8 cellular contexts compared by ENCODE assay signal in the genomic region with DNA sequence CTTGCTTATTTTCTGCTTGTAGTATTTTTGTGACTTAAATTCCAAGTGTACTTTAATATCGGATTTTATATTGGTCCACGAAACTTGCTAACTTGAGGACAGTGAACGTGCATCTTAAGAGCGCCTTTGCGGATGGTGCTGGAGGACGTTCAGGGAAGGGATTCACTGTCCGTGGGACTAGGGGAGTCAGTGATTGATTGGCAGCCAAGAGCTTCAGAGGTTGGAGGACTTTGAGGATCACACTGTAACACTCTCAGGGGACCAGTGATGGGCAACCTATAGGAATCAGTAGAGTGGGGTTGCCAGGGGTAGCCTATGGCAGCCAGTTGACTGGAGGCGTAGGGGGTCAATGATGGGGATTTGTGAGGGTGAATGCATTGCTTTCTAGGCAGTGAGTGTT. TPM values are rescaled to one million over a fixed set of nuclear protein-coding genes. Genes with fewer than 3 reads are reported as not detected.
DNase-seq lines count a peak whose midpoint lies in the region; ATAC-seq and TF ChIP-seq lines count a peak whose summit lies in the region.

No MANE protein-coding gene starts in this region.

- H3K4me1 ChIP-seq in Karpas-422 (ENCODE audit: low read length) = peaks cover 22% of the 10 kb centered on the region

- peak overlapping the region in 5 of 6 donors; percentile 56 to 96 (median 82) for H3K27ac Mint-ChIP-seq in naive B cell

- H3K9me3 Mint-ChIP-seq in naive B cell = no peaks in the 10 kb centered on the region

- no peaks in the 10 kb centered on the region for H3K27me3 Mint-ChIP-seq in naive B cell

- H3K4me3 Mint-ChIP-seq in naive B cell = peak overlapping the region; percentile 96 to 100 (median 98)

- CTCF ChIA-PET in BJ (lab: Yijun Ruan, JAX) = no interaction called here

- peak overlapping the region; percentile 97 for H3K4me2 ChIP-seq in Karpas-422 (ENCODE audit: low read depth, low read length, poor library complexity, severe bottlenecking)

- H3K4me1 Mint-ChIP-seq in naive B cell = peaks cover 21 to 40% (median 37%) of the 10 kb centered on the region in 3 donors

- H3K9me2 ChIP-seq in Karpas-422 (replicated peaks; ENCODE audit: insufficient read depth, low read length) = peaks cover 4% of the 10 kb centered on the region; the same call in 1 of the 2 replicates

- H3K4me3 ChIP-seq in BJ (ENCODE audit: low read depth, low read length) = peak overlapping the region; percentile 69
- peak overlapping the region; percentile 93 for H3K4me3 ChIP-seq in Karpas-422 (ENCODE audit: low read length)

- peaks cover 47% of the 10 kb centered on the region for H3K79me2 ChIP-seq in Karpas-422 (ENCODE audit: low read length)

- peak overlapping the region; percentile 80 for H3K9ac ChIP-seq in Karpas-422 (ENCODE audit: low read length)

- DNase-seq in BJ (ENCODE audit: low read depth) = no peak
- DNase-seq in Karpas-422 = peak; percentile 60
- DNase-seq in dermis blood vessel endothelial cell = peak; percentile 26
- DNase-seq in naive B cell = no peak
- DNase-seq in middle frontal gyrus (ENCODE audit: extremely low spot score, low spot score) = no peak
- no peak for DNase-seq in stimulated activated CD4-positive, alpha-beta T cell treated with anti-CD3 and anti-CD28 coated beads, Interleukin-4, amount 100 ng/mL, for 24 hours
- no peak for DNase-seq in ureter (ENCODE audit: low spot score)

- no peaks in the 10 kb centered on the region for H4K20me1 ChIP-seq in Karpas-422 (ENCODE audit: insufficient read depth, low read depth, low read length)

- H3K27ac ChIP-seq in Karpas-422 (ENCODE audit: low read length) = no peak overlapping the region

- no peak for TF ChIP-seq CTCF in BJ (IDR thresholded peaks at IDR 0.05; ENCODE audit: insufficient read depth, low read depth, low read length)

- ATAC-seq in naive B cell (ENCODE audit: low read depth in 2 of 2) (no peak), HG02981 (IDR thresholded peaks at IDR 0.05; ENCODE audit: unreplicated experiment) (no peak)

- H3K36me3 Mint-ChIP-seq in naive B cell = peaks cover 5 to 7% of the 10 kb centered on the region in 2 donors

- H3K27me3 ChIP-seq in BJ (ENCODE audit: control insufficient read depth, insufficient read depth, low read length) = no peaks in the 10 kb centered on the region
- no peaks in the 10 kb centered on the region for H3K27me3 ChIP-seq in Karpas-422 (ENCODE audit: low read length)

- peaks cover 8% of the 10 kb centered on the region for H3K36me3 ChIP-seq in BJ (ENCODE audit: control insufficient read depth, insufficient read depth, low read length)
- peaks cover 31% of the 10 kb centered on the region for H3K36me3 ChIP-seq in Karpas-422 (ENCODE audit: insufficient read depth, low read length)

- no peak overlapping the region for H2AFZ ChIP-seq in Karpas-422 (ENCODE audit: low read length)

- no peaks in the 10 kb centered on the region for H3K9me3 ChIP-seq in Karpas-422 (ENCODE audit: low read length)

- POLR2A ChIA-PET in BJ (lab: Charles Lee) = no interaction called here

RNA-seq across cellular contexts. Expression of gene ZNF175, which starts 0.5 kb away (rescaled TPM):
- 6.3 and 8.5 TPM in 2 replicates for polyA plus RNA-seq in BJ (2011; rRNA removed)
- polyA minus RNA-seq in BJ (2011; rRNA and poly(A)+ RNA removed) = 4.2 and 10.3 TPM in 2 replicates
- total RNA-seq in Karpas-422 (2014; rRNA removed; shearing (Covaris generic); ENCODE audit: low replicate concordance) = 8.9 and 17.6 TPM in 2 replicates
- 4.3 and 8.3 TPM in 2 replicates for total RNA-seq in dermis blood vessel endothelial cell
- polyA plus RNA-seq in naive B cell (ENCODE audit: low read depth in 6 of 6) = 1 to 10 TPM in 5 of 6 donors, under 1 TPM in 1; 0.94 to 5.1 (median 3.1) TPM
- 16.0 TPM for total RNA-seq in ureter

RNA-seq across cellular contexts. Expression of gene SIGLEC6, which starts 40.1 kb away (rescaled TPM):
- polyA plus RNA-seq in BJ (2011; rRNA removed) (not detected in 2 replicates), naive B cell (ENCODE audit: low read depth in 6 of 6) (1 to 10 TPM in 3 of 6 donors, under 1 TPM in 2, not detected in 1; 0.72 to 1.9 (median 1.2) TPM)
- polyA minus RNA-seq in BJ (2011; rRNA and poly(A)+ RNA removed) = not detected in 2 replicates
- not detected in 2 replicates for total RNA-seq in Karpas-422 (2014; rRNA removed; shearing (Covaris generic); ENCODE audit: low replicate concordance)
- total RNA-seq in dermis blood vessel endothelial cell (not detected in 2 replicates), ureter (2.2 TPM)

RNA-seq across cellular contexts. Expression of gene SIGLEC5, which starts 58.6 kb away (rescaled TPM):
- not detected in 2 replicates for polyA plus RNA-seq in BJ (2011; rRNA removed)
- not detected in 2 replicates for polyA minus RNA-seq in BJ (2011; rRNA and poly(A)+ RNA removed)
- total RNA-seq in Karpas-422 (2014; rRNA removed; shearing (Covaris generic); ENCODE audit: low replicate concordance) = not detected in 2 replicates
- not detected in 2 replicates for total RNA-seq in dermis blood vessel endothelial cell
- 1 to 10 TPM in 1 of 6 donors, not detected in 5; 3.7 TPM for polyA plus RNA-seq in naive B cell (ENCODE audit: low read depth in 6 of 6)
- total RNA-seq in ureter = 1.2 TPM

Comparison
In these comparisons a context has a peak if more than half of its experiments do, and no peak if none do; other contexts are left out.
1. DNase-seq: peak in Karpas-422 (single experiment) and dermis blood vessel endothelial cell (single experiment); none in BJ (single experiment), naive B cell (single experiment), middle frontal gyrus (single experiment), stimulated activated CD4-positive, alpha-beta T cell treated with anti-CD3 and anti-CD28 coated beads, Interleukin-4, amount 100 ng/mL, for 24 hours (single experiment) and ureter (single experiment).